1 cellular context compared by ENCODE assay signal in the genomic region with DNA sequence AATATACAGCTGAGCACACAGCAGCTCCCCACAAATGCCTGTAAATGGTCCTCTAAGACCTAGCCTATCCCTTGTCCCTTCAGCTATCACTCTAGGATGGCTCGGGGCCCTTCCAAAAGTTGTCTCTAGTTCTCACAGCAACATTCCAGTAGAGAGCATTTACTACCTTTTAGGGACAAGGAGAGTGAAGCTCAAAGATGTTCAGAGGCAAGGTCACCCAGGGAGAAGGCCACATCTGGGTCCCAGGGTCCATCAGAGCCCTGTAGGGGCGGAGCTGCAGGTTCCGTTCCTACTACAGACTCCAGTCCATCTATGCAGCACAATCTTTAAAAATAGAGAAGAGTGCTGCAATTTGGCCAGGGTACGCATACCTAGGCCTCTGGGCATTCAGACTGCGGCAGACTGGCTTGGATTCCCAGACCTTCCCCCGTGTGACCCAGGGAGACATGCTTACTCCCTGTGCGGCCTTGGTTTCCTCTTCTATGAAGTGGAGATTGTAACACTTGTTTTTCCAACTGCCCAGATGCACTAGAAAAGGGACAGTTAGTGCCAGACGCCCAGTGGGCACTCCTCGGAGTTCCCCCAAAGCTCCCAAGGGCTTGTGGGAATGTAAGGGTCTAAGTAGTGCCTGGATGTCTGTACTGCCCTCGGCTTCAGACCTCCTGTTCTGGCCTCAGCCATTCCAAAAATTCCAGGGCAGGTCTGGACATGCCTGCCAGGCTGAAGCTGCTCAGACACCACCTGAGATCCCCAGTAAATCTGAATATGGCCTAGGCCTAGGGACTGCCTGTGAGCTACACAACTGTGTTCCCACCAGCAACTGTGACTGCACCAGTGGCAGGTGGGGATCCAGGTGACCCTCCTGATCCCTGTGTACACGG.
TF ChIP-seq lines count a peak whose summit lies in the region.

No MANE protein-coding gene starts in this region.

TF ChIP-seq in HEK293, 187 proteins besides CTCF, POLR2A, EP300 and RAD21 (continued from another document):
- TF ChIP-seq HOXC10 (CRISPR knock-in tag; IDR thresholded peaks at IDR 0.05), result no peak
- TF ChIP-seq KLF10 (tag by site-specific recombination; IDR thresholded peaks at IDR 0.05), result no peak
- TF ChIP-seq ZNF792 (tag by site-specific recombination; IDR thresholded peaks at IDR 0.05), result 0 out of 2 replicates have a peak, but pooled peaks have one; percentile 27
- no peak for TF ChIP-seq ZNF558 (tag by site-specific recombination; IDR thresholded peaks at IDR 0.05)
- no peak for TF ChIP-seq ZNF416 (tag by site-specific recombination; IDR thresholded peaks at IDR 0.05)
